ENCODE assay signal across 1 cellular context in the genomic region with DNA sequence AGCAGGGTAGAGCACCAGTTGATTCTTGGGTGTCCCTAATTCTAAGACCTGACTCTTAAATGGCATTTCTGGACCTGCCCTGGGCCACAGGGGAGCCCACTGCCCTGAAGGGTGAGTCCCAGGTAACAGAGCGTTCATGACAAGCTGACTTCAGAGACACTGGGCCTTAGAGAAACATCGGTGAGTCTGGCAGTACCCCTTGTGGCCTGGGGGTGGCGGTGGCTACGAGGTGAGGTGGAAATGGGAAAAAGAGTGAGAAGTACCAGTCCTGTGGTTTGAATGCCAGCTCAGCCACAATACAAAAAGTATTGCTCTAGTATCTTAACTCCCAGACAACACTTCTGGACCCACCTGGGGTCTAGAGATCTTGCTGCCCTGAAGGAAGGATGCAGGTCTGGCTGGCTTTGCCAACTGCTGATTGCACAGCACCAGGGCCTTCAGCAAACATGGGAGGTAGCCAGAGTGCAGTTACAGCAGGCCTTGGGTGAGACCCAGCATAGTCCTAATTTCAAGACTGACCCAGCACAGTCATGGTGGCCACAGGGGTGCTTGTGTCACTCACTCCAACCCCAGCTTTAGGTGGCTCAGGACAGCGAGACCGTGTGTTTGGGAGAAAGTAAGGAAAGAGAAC.
TF ChIP-seq lines count a peak whose summit lies in the region.

No MANE protein-coding gene starts in this region.

TF ChIP-seq in IMR-90, 13 proteins besides CTCF, POLR2A, EP300 and RAD21 (continued from another document):
- no peak for TF ChIP-seq MXI1 (IDR thresholded peaks at IDR 0.05; ENCODE audit: borderline replicate concordance, low read depth, low read length)
- no peak for TF ChIP-seq RCOR1 (IDR thresholded peaks at IDR 0.05; ENCODE audit: insufficient replicate concordance, low read length)
- no peak for TF ChIP-seq SMC3 (IDR thresholded peaks at IDR 0.05; ENCODE audit: low read depth, low read length)
